ENCODE assay signal across 21 cellular contexts in genomic region chr10:71184402-71184801, GRCh38.
"Had no signal": no experiment of that assay in that cellular context is flagged by ENCODE, and none has a peak within 500 bp of the region (broad histone marks: within the 10 kb centered on the region; RNA-seq: fewer than 3 reads in every experiment).

No MANE protein-coding gene starts in this region.

- H3K4me3 ChIP-seq: colonic mucosa, esophagus muscularis mucosa, gastroesophageal sphincter, heart left ventricle, hepatocyte, left lung, lower lobe of right lung, mucosa of descending colon had no signal

- H3K36me3 ChIP-seq: colonic mucosa, esophagus muscularis mucosa, gastroesophageal sphincter, heart left ventricle, left lung, lower lobe of right lung had no signal

- H3K27me3 ChIP-seq: colonic mucosa, esophagus muscularis mucosa, gastroesophageal sphincter, heart left ventricle, hepatocyte, left lung had no signal

- ATAC-seq: effector memory CD8-positive, alpha-beta T cell; foreskin keratinocyte; gastroesophageal sphincter; heart left ventricle; left cardiac atrium; left lung; left ventricle myocardium superior; lower lobe of right lung; mucosa of descending colon had no signal

- H3K9me3 ChIP-seq: colonic mucosa, esophagus muscularis mucosa, gastroesophageal sphincter, heart left ventricle, left lung, lower lobe of right lung, mucosa of descending colon had no signal

- FAIRE-seq: endothelial cell of umbilical vein, frontal cortex, keratinocyte had no signal

- H3K4me2 ChIP-seq: hepatocyte had no signal

- H3K79me2 ChIP-seq: hepatocyte had no signal

- H3K4me1 ChIP-seq: colonic mucosa, foreskin keratinocyte, left lung had no signal

- DNase-seq: colonic mucosa; cortex of kidney; effector CD8-positive, alpha-beta T cell; effector memory CD8-positive, alpha-beta T cell; foreskin keratinocyte; heart left ventricle; hypothalamus; immature natural killer cell; left cardiac atrium; left lung; left ventricle myocardium superior; lower lobe of right lung; mesenchymal stem cell; mucosa of descending colon; naive B cell had no signal

- H2AFZ ChIP-seq: hepatocyte had no signal

- H3K27ac ChIP-seq: colonic mucosa, esophagus muscularis mucosa, foreskin keratinocyte, gastroesophageal sphincter, heart left ventricle, hepatocyte, left lung, lower lobe of right lung had no signal
